Comparison of ENCODE assay signal across 19 cellular contexts in the genomic region with DNA sequence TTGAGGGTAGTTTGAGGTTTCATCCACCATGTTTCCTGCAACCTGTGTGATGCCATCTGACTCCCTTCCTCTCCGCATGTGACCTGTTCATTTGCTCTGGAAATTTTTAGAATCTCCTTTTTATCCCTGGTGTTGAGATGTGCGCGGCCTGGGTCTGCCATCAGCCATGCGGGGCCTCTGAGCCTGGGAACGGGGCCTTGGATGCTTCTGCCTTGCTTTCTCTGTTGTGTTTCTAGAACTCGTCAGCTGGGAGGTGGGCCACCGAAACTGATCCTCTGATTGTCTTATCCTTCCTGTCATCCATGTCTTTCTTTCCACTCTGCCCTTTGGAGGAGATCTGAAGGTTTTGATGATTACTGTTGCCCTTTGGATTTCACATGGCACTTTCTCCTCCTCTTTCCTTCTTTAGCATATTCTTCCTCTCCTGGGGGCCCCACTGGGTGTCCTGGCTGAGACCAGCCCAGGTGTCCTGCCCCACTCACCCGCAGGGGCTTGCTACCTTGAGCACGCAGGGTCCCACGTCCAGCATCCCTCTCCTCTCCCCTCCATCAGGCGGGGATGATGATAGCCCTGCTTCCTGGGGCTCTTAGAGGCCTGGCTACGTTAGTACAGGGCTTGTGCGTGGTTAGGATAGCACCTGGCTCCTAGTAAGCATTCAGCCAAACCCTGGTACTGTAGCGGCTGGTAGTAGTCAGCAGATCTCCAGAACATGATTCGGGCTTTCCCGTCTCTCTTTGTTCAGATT. TPM values are rescaled to one million over a fixed set of nuclear protein-coding genes. Genes with fewer than 3 reads are reported as not detected.
DNase-seq lines count a peak whose midpoint lies in the region; ATAC-seq and TF ChIP-seq lines count a peak whose summit lies in the region.
"Had no signal": no experiment of that assay in that cellular context is flagged by ENCODE, and none has a peak within 500 bp of the region (broad histone marks: within the 10 kb centered on the region; RNA-seq: fewer than 3 reads in every experiment).

No MANE protein-coding gene starts in this region.

- no peak overlapping the region for H3K4me3 Mint-ChIP-seq in activated CD4-positive, alpha-beta T cell treated with anti-CD3 and anti-CD28 coated beads for 36 hours
- peak overlapping the region; percentile 4 for H3K4me3 Mint-ChIP-seq in CD4-positive, alpha-beta T cell
- no peak overlapping the region for H3K4me3 Mint-ChIP-seq in effector memory CD8-positive, alpha-beta T cell
- H3K4me3 Mint-ChIP-seq: dendritic cell treated with granulocyte-macrophage colony-stimulating factor and Interleukin-4, amounts not matched to agents 40 ng/mL and 50 ng/mL, for 4 days; T-helper 2 cell treated with Interferon-gamma antibody and Interleukin-4, amounts not matched to agents 5 μg/mL and 100 μg/mL, for 36 hours had no signal

- no peaks in the 10 kb centered on the region for H3K27me3 Mint-ChIP-seq in activated CD4-positive, alpha-beta T cell treated with anti-CD3 and anti-CD28 coated beads for 36 hours
- H3K27me3 Mint-ChIP-seq in CD4-positive, alpha-beta T cell: no peaks in the 10 kb centered on the region
- H3K27me3 Mint-ChIP-seq in effector memory CD8-positive, alpha-beta T cell: no peaks in the 10 kb centered on the region
- H3K27me3 Mint-ChIP-seq: dendritic cell treated with granulocyte-macrophage colony-stimulating factor and Interleukin-4, amounts not matched to agents 40 ng/mL and 50 ng/mL, for 4 days had no signal

- H3K27ac ChIP-seq in CD4-positive, alpha-beta T cell (ENCODE audit: low read depth, low read length): no peak overlapping the region
- peak overlapping the region; percentile 17 for H3K27ac ChIP-seq in osteoblast (ENCODE audit: low read depth, low read length)
- H3K27ac ChIP-seq: hepatocyte had no signal

- no peaks in the 10 kb centered on the region for H3K9me3 Mint-ChIP-seq in activated CD4-positive, alpha-beta T cell treated with anti-CD3 and anti-CD28 coated beads for 36 hours (ENCODE audit: low read depth)
- H3K9me3 Mint-ChIP-seq in CD4-positive, alpha-beta T cell: no peaks in the 10 kb centered on the region
- H3K9me3 Mint-ChIP-seq in effector memory CD8-positive, alpha-beta T cell: no peaks in the 10 kb centered on the region
- H3K9me3 Mint-ChIP-seq: dendritic cell treated with granulocyte-macrophage colony-stimulating factor and Interleukin-4, amounts not matched to agents 40 ng/mL and 50 ng/mL, for 4 days; T-helper 2 cell treated with Interferon-gamma antibody and Interleukin-4, amounts not matched to agents 5 μg/mL and 100 μg/mL, for 36 hours had no signal

- H3K79me2 ChIP-seq in osteoblast (ENCODE audit: insufficient read depth, low read length): peaks cover 93% of the 10 kb centered on the region

- DNase-seq in activated CD4-positive, alpha-beta T cell treated with anti-CD3 and anti-CD28 coated beads for 36 hours: no peak
- DNase-seq in activated CD4-positive, alpha-beta T cell treated with anti-CD3 and anti-CD28 coated beads for 4 hours: no peak
- DNase-seq in CD4-positive, alpha-beta T cell: no peak
- no peak for DNase-seq in effector memory CD8-positive, alpha-beta T cell
- peak; percentile 17 for DNase-seq in osteoblast (ENCODE audit: insufficient read length, low spot score, missing footprints)
- DNase-seq in retina: no peak
- no peak for DNase-seq in NCI-H69 (lab: John Stamatoyannopoulos, UW)
- DNase-seq: 8988T; activated CD4-positive, alpha-beta T cell treated with anti-CD3 and anti-CD28 coated beads for 1 hour; activated T-cell treated with anti-CD3 and anti-CD28 coated beads, Interleukin-2, amount 50 U/mL, for 48 hours; HCEC 1CT; NCI-H146; NCI-H2227 treated with DMSO at 0.1 percent for 48 hours; SHP77 treated with DMSO at 0.1 percent for 48 hours; tibial artery had no signal

- peaks cover 8% of the 10 kb centered on the region for H3K36me3 ChIP-seq in osteoblast (ENCODE audit: insufficient read depth, low read length)

- intact Hi-C loops in activated CD4-positive, alpha-beta T cell treated with anti-CD3 and anti-CD28 coated beads for 36 hours (cut with DNase I, micrococcal nuclease): no loop called here
- intact Hi-C loops in CD4-positive, alpha-beta T cell (cut with DNase I, micrococcal nuclease): no loop called here

- no peak overlapping the region for H3K4me2 ChIP-seq in osteoblast (ENCODE audit: insufficient read depth, low read length)
- H3K4me2 ChIP-seq: hepatocyte had no signal

- H4K20me1 ChIP-seq in osteoblast (ENCODE audit: insufficient read depth, low read length): peaks cover 2% of the 10 kb centered on the region

- POLR2A ChIA-PET in activated CD4-positive, alpha-beta T cell treated with anti-CD3 and anti-CD28 coated beads for 36 hours (lab: Charles Lee): no interaction called here
- POLR2A ChIA-PET in CD4-positive, alpha-beta T cell (lab: Charles Lee): interaction anchor here (2.0 kb wide), 1 partner anchor 23 kb away, joined by 5 read pairs; no protein-coding TSS in a partner anchor

- CTCF ChIA-PET in activated CD4-positive, alpha-beta T cell treated with anti-CD3 and anti-CD28 coated beads for 36 hours (lab: Charles Lee): no interaction called here
- CTCF ChIA-PET in CD4-positive, alpha-beta T cell (lab: Charles Lee): no interaction called here

- no peak for ATAC-seq in activated CD4-positive, alpha-beta T cell treated with anti-CD3 and anti-CD28 coated beads for 36 hours
- ATAC-seq in CD4-positive, alpha-beta T cell (ENCODE audit: poor library complexity): no peak
- ATAC-seq in effector memory CD8-positive, alpha-beta T cell (replicated peaks): no peak
- no peak for ATAC-seq in HG03159 (IDR thresholded peaks at IDR 0.05; ENCODE audit: unreplicated experiment)

- H3K27me3 ChIP-seq in CD4-positive, alpha-beta T cell (ENCODE audit: control insufficient read depth, insufficient read depth, low read length): no peaks in the 10 kb centered on the region
- no peaks in the 10 kb centered on the region for H3K27me3 ChIP-seq in osteoblast (ENCODE audit: insufficient read depth, low read length)
- H3K27me3 ChIP-seq: hepatocyte, tibial artery had no signal

- no peaks in the 10 kb centered on the region for H3K9me3 ChIP-seq in CD4-positive, alpha-beta T cell (ENCODE audit: control insufficient read depth, low read length)
- no peaks in the 10 kb centered on the region for H3K9me3 ChIP-seq in osteoblast (ENCODE audit: low read depth, low read length)

- peaks cover 23% of the 10 kb centered on the region for H3K36me3 Mint-ChIP-seq in activated CD4-positive, alpha-beta T cell treated with anti-CD3 and anti-CD28 coated beads for 36 hours (ENCODE audit: low read depth)
- peaks cover 51% of the 10 kb centered on the region for H3K36me3 Mint-ChIP-seq in CD4-positive, alpha-beta T cell (ENCODE audit: low read depth)
- peaks cover 14% of the 10 kb centered on the region for H3K36me3 Mint-ChIP-seq in effector memory CD8-positive, alpha-beta T cell (ENCODE audit: insufficient read depth)

- H3K4me1 Mint-ChIP-seq in activated CD4-positive, alpha-beta T cell treated with anti-CD3 and anti-CD28 coated beads for 36 hours: peaks cover 79% of the 10 kb centered on the region
- peaks cover 88% of the 10 kb centered on the region for H3K4me1 Mint-ChIP-seq in CD4-positive, alpha-beta T cell (ENCODE audit: low read depth)
- H3K4me1 Mint-ChIP-seq in effector memory CD8-positive, alpha-beta T cell (ENCODE audit: low read depth in 2 of 2): peaks cover 50 to 65% of the 10 kb centered on the region in 2 donors

- peaks cover 40% of the 10 kb centered on the region for H3K4me1 ChIP-seq in osteoblast (ENCODE audit: insufficient read depth, low read length)

- no peak overlapping the region for H2AFZ ChIP-seq in osteoblast (ENCODE audit: low read length)
- H2AFZ ChIP-seq: hepatocyte had no signal

- H3K27ac Mint-ChIP-seq in activated CD4-positive, alpha-beta T cell treated with anti-CD3 and anti-CD28 coated beads for 36 hours: peak overlapping the region; percentile 5
- peak overlapping the region; percentile 86 for H3K27ac Mint-ChIP-seq in CD4-positive, alpha-beta T cell
- H3K27ac Mint-ChIP-seq in effector memory CD8-positive, alpha-beta T cell: peak overlapping the region; percentile 84 to 90
- H3K27ac Mint-ChIP-seq: dendritic cell treated with granulocyte-macrophage colony-stimulating factor and Interleukin-4, amounts not matched to agents 40 ng/mL and 50 ng/mL, for 4 days had no signal

- no peak for TF ChIP-seq CTCF in CD4-positive, alpha-beta T cell (IDR thresholded peaks at IDR 0.05)
- TF ChIP-seq CTCF in osteoblast (IDR thresholded peaks at IDR 0.05; ENCODE audit: extremely low read depth, low read depth, low read length): no peak

- H3K4me3 ChIP-seq in osteoblast (ENCODE audit: insufficient read depth, low read length): no peak overlapping the region
- H3K4me3 ChIP-seq: hepatocyte, tibial artery had no signal

RNA-seq across cellular contexts. Expression of a gene that starts 29.9 kb away (rescaled TPM):
- total RNA-seq in activated CD4-positive, alpha-beta T cell treated with anti-CD3 and anti-CD28 coated beads for 36 hours: 10 to 100 TPM; 30.0 to 39.3 TPM
- 10 to 100 TPM; 32.6 to 32.9 TPM for total RNA-seq in CD4-positive, alpha-beta T cell
- 23.9 and 30.1 TPM in 2 replicates for total RNA-seq in osteoblast

RNA-seq across cellular contexts. Expression of a gene that starts 51.0 kb away (rescaled TPM):
- total RNA-seq in activated CD4-positive, alpha-beta T cell treated with anti-CD3 and anti-CD28 coated beads for 36 hours: 100 to 1,000 TPM; 200 to 256 TPM
- 10 to 100 TPM; 21.0 to 23.6 TPM for total RNA-seq in CD4-positive, alpha-beta T cell
- 53.0 and 112 TPM in 2 replicates for total RNA-seq in osteoblast

Comparison
In these comparisons a context has a peak if more than half of its experiments do, and no peak if none do; other contexts are left out.
1. H3K27ac Mint-ChIP-seq: peak in every context shown above with its lines; median percentile 87 in effector memory CD8-positive, alpha-beta T cell; 86 in CD4-positive, alpha-beta T cell; 5 in activated CD4-positive, alpha-beta T cell treated with anti-CD3 and anti-CD28 coated beads for 36 hours.